ENCODE assay signal across 23 cellular contexts in the genomic region with DNA sequence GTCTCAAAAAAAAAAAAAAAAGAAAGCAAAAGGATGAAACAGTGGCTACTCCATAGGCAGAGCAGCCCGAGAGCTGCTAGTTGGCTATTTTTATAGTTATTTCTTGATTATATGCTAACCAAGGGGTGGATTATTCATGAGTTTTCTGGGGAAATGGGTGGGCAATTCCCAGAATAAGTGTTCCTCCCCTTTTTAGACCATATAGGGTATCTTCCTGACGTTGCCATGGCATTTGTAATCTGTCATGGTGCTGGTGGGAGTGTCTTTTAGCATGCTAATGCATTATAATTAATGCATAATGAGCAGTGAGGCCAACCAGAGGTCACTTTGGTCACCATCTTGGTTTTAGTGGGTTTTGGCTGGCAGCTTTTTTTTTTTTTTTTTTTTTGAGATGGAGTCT. TPM values are rescaled to one million over a fixed set of nuclear protein-coding genes. Genes with fewer than 3 reads are reported as not detected.
DNase-seq lines count a peak whose midpoint lies in the region; ATAC-seq, FAIRE-seq and TF ChIP-seq lines count a peak whose summit lies in the region.
"Had no signal": no experiment of that assay in that cellular context is flagged by ENCODE, and none has a peak within 500 bp of the region (broad histone marks: within the 10 kb centered on the region; RNA-seq: fewer than 3 reads in every experiment).

No MANE protein-coding gene starts in this region.

- peak overlapping the region; percentile 99 for H3K27ac ChIP-seq in KOPT-K1 (ENCODE audit: low read depth, low read length, poor library complexity, severe bottlenecking)
- H3K27ac ChIP-seq in prostate gland = peak overlapping the region; percentile 100
- no peak overlapping the region for H3K27ac ChIP-seq in heart left ventricle

- no peaks in the 10 kb centered on the region for H3K27me3 ChIP-seq in prostate gland (replicated peaks; ENCODE audit: insufficient read depth)
- H3K27me3 ChIP-seq in heart left ventricle = peaks cover 0 to under 1% (median 0%) of the 10 kb centered on the region in 9 donors

- WGBS in prostate gland = 88% methylated on average over 2 of the region's 2 CpGs
- 48 to 56% (median 53%) methylated on average over 2 of the region's 2 CpGs for WGBS in heart left ventricle, 4 donors

- intact Hi-C loops in prostate gland (cut with DNase I) (no loop called here), heart left ventricle (cut with DNase I) (no loop called here)

- no peak for FAIRE-seq in HTR-8/SVneo (lab: Jason Lieb, UNC)
- FAIRE-seq: GM12891, GM18507, H54 had no signal

- TF ChIP-seq CTCF in prostate gland (IDR thresholded peaks at IDR 0.05) (no peak), heart left ventricle (IDR thresholded peaks at IDR 0.05) (no peak)

- H3K4me3 ChIP-seq in prostate gland = no peak overlapping the region
- H3K4me3 ChIP-seq in heart left ventricle = no peak overlapping the region
- H3K4me3 ChIP-seq: HAP-1 had no signal

- H3K9me3 ChIP-seq in KOPT-K1 (ENCODE audit: insufficient read depth, low read length, poor library complexity, severe bottlenecking) (no peaks in the 10 kb centered on the region), prostate gland (no peaks in the 10 kb centered on the region), heart left ventricle (no peaks in the 10 kb centered on the region)
- H3K9me3 ChIP-seq: HAP-1 had no signal

- H3K4me1 ChIP-seq in prostate gland (replicated peaks) = peaks cover 12% of the 10 kb centered on the region
- H3K4me1 ChIP-seq in heart left ventricle = peaks cover 0 to 11% (median 3%) of the 10 kb centered on the region in 12 donors

- TF ChIP-seq POLR2A in prostate gland (IDR thresholded peaks at IDR 0.05) (no peak), heart left ventricle (IDR thresholded peaks at IDR 0.05) (no peak)

- no peak for ATAC-seq in heart left ventricle
- ATAC-seq: CD8-positive, alpha-beta T cell had no signal

- peak; percentile 9 for DNase-seq in NAMALWA (ENCODE audit: low spot score)
- no peak for DNase-seq in prostate gland (ENCODE audit: low spot score)
- no peak for DNase-seq in heart left ventricle
- DNase-seq in iPS-NIHi7 (ENCODE audit: extremely low spot score) = no peak
- DNase-seq in HTR-8/SVneo (ENCODE audit: insufficient read length, low spot score) = no peak
- DNase-seq: C1 segment of cervical spinal cord; CD4-positive, CD25-positive, alpha-beta regulatory T cell; CD8-positive, alpha-beta T cell; DMS53; DMS79 treated with DMSO at 0.1 percent for 48 hours; GF-D8; GOT3; HFFc6 had no signal

- H3K36me3 ChIP-seq in KOPT-K1 (ENCODE audit: insufficient read depth, low read length) (no peaks in the 10 kb centered on the region), prostate gland (no peaks in the 10 kb centered on the region), heart left ventricle (no peaks in the 10 kb centered on the region)

RNA-seq across cellular contexts. Expression of a gene that starts 25.4 kb away (rescaled TPM):
- total RNA-seq in prostate gland (under 1 TPM; 0.64 to 0.97 TPM), heart left ventricle (under 1 TPM in 1 of 9 donors, not detected in 8; 0.07 TPM)
- not detected for polyA plus RNA-seq in heart left ventricle
- total RNA-seq: A172; A673; CD4-positive, CD25-positive, alpha-beta regulatory T cell; CD8-positive, alpha-beta T cell; Daoy; G401; HFFc6 had no signal
- polyA plus RNA-seq: BJ; CD4-positive, CD25-positive, alpha-beta regulatory T cell had no signal

RNA-seq across cellular contexts. Expression of a gene that starts 53.4 kb away (rescaled TPM):
- total RNA-seq in prostate gland (not detected), heart left ventricle (not detected)
- polyA plus RNA-seq in heart left ventricle = not detected
- total RNA-seq: A172; A673; CD4-positive, CD25-positive, alpha-beta regulatory T cell; CD8-positive, alpha-beta T cell; G401; HFFc6 had no signal
- polyA plus RNA-seq: BJ; CD4-positive, CD25-positive, alpha-beta regulatory T cell had no signal

RNA-seq across cellular contexts. Expression of a gene that starts 57.0 kb away (rescaled TPM):
- total RNA-seq in prostate gland = 10 to 100 TPM; 16.4 to 22.5 TPM
- not detected for total RNA-seq in heart left ventricle
- polyA plus RNA-seq in heart left ventricle = not detected
- total RNA-seq: A673; CD4-positive, CD25-positive, alpha-beta regulatory T cell; CD8-positive, alpha-beta T cell; Daoy; HFFc6 had no signal
- polyA plus RNA-seq: BJ; CD4-positive, CD25-positive, alpha-beta regulatory T cell had no signal

Comparison
In these comparisons a context has a peak if more than half of its experiments do, and no peak if none do; other contexts are left out.
1. H3K27ac ChIP-seq: peak in KOPT-K1 (single experiment) and prostate gland (2 of 2); none in heart left ventricle (0 of 12).
2. RNA of a gene that starts 57.0 kb away (total RNA-seq): 16.4 to 22.5 TPM in prostate gland; not detected in heart left ventricle; every median in the first group is over 10 times any median in the second.